ENCODE assay signal across 8 cellular contexts in genomic region chr10:97701438-97702064, GRCh38. TPM values are rescaled to one million over a fixed set of nuclear protein-coding genes. Genes with fewer than 3 reads are reported as not detected.
DNase-seq lines count a peak whose midpoint lies in the region; ATAC-seq and TF ChIP-seq lines count a peak whose summit lies in the region.

No MANE protein-coding gene starts in this region.

- WGBS in suprapubic skin: 42% methylated on average over 11 of the region's 11 CpGs

- H3K9me3 ChIP-seq in WERI-Rb-1 (ENCODE audit: severe bottlenecking) (no peaks in the 10 kb centered on the region), suprapubic skin (no peaks in the 10 kb centered on the region)

- no peak overlapping the region for H3K27ac Mint-ChIP-seq in effector memory CD8-positive, alpha-beta T cell
- no peak overlapping the region for H3K27ac Mint-ChIP-seq in mesothelial cell of epicardium

- H3K27ac ChIP-seq in WERI-Rb-1 (no peak overlapping the region), suprapubic skin (no peak overlapping the region)

- no peaks in the 10 kb centered on the region for H3K9me3 Mint-ChIP-seq in effector memory CD8-positive, alpha-beta T cell
- no peaks in the 10 kb centered on the region for H3K9me3 Mint-ChIP-seq in mesothelial cell of epicardium

- H3K4me3 Mint-ChIP-seq in effector memory CD8-positive, alpha-beta T cell: no peak overlapping the region
- no peak overlapping the region for H3K4me3 Mint-ChIP-seq in mesothelial cell of epicardium

- H3K27me3 ChIP-seq in WERI-Rb-1 (ENCODE audit: insufficient read depth, low read depth, severe bottlenecking) (no peaks in the 10 kb centered on the region), suprapubic skin (no peaks in the 10 kb centered on the region)

- ATAC-seq in HG02571 (IDR thresholded peaks at IDR 0.05; ENCODE audit: unreplicated experiment): peak; percentile 59
- peak; percentile 99 for ATAC-seq in effector memory CD8-positive, alpha-beta T cell (replicated peaks)

- peak; percentile 11 for DNase-seq in activated CD4-positive, CD25-positive, alpha-beta regulatory T cell treated with anti-CD3 and anti-CD28 coated beads, Interleukin-2, amount 50 U/mL, for 16 hours (ENCODE audit: low read depth, low spot score)
- DNase-seq in activated CD4-positive, CD25-positive, alpha-beta regulatory T cell treated with anti-CD3 and anti-CD28 coated beads, Interleukin-2, amount 50 U/mL, for 72 hours: no peak
- peak; percentile 17 for DNase-seq in NCI-H1930 (lab: John Stamatoyannopoulos, UW)
- peak; percentile 64 for DNase-seq in WERI-Rb-1
- DNase-seq in effector memory CD8-positive, alpha-beta T cell: peak; percentile 45 to 51 (median 49)
- DNase-seq in mesothelial cell of epicardium (ENCODE audit: low spot score in 2 of 2, unreplicated experiment in 2 of 2): peak in 1 of 2 experiments; percentile 54
- no peak for DNase-seq in suprapubic skin (ENCODE audit: low spot score in 2 of 2)

- peaks cover 4% of the 10 kb centered on the region for H3K4me1 ChIP-seq in suprapubic skin

- TF ChIP-seq CTCF in WERI-Rb-1 (IDR thresholded peaks at IDR 0.05; ENCODE audit: low read depth, low read length) (peak; percentile 86), mesothelial cell of epicardium (IDR thresholded peaks at IDR 0.05; ENCODE audit: unreplicated experiment) (peak; percentile 43), suprapubic skin (IDR thresholded peaks at IDR 0.05) (peak; percentile 72 to 84)

- no peaks in the 10 kb centered on the region for H3K36me3 ChIP-seq in WERI-Rb-1
- no peaks in the 10 kb centered on the region for H3K36me3 ChIP-seq in suprapubic skin

- no peak for TF ChIP-seq POLR2A in suprapubic skin (IDR thresholded peaks at IDR 0.05)

- H3K4me3 ChIP-seq in WERI-Rb-1 (ENCODE audit: low read depth, low read length) (no peak overlapping the region), suprapubic skin (no peak overlapping the region)

- TF ChIP-seq EP300 in suprapubic skin (IDR thresholded peaks at IDR 0.05): no peak

- peaks cover 0 to 23% of the 10 kb centered on the region in 2 donors for H3K27me3 Mint-ChIP-seq in effector memory CD8-positive, alpha-beta T cell
- no peaks in the 10 kb centered on the region for H3K27me3 Mint-ChIP-seq in mesothelial cell of epicardium (ENCODE audit: low read depth)

- no peaks in the 10 kb centered on the region for H3K4me1 Mint-ChIP-seq in effector memory CD8-positive, alpha-beta T cell (ENCODE audit: low read depth in 2 of 2)
- no peaks in the 10 kb centered on the region for H3K4me1 Mint-ChIP-seq in mesothelial cell of epicardium

- no peaks in the 10 kb centered on the region for H3K36me3 Mint-ChIP-seq in effector memory CD8-positive, alpha-beta T cell (ENCODE audit: insufficient read depth)
- H3K36me3 Mint-ChIP-seq in mesothelial cell of epicardium: no peaks in the 10 kb centered on the region

RNA-seq across cellular contexts. Expression of gene MARVELD1, which starts 12.0 kb away (rescaled TPM):
- total RNA-seq in mesothelial cell of epicardium (72.5 to 75.4 TPM (median 75.4 TPM) in 3 replicates), suprapubic skin (10 to 100 TPM; 25.8 to 36.7 (median 31.0) TPM)

RNA-seq across cellular contexts. Expression of gene AVPI1, which starts 14.5 kb away (rescaled TPM):
- 7.8 to 9.0 TPM (median 7.9 TPM) in 3 replicates for total RNA-seq in mesothelial cell of epicardium
- total RNA-seq in suprapubic skin: 100 to 1,000 TPM; 118 to 178 (median 142) TPM

RNA-seq across cellular contexts. Expression of gene ZFYVE27, which starts 35.4 kb away (rescaled TPM):
- total RNA-seq in mesothelial cell of epicardium: 39.6 to 40.7 TPM (median 39.9 TPM) in 3 replicates
- 10 to 100 TPM; 25.8 to 60.5 (median 39.6) TPM for total RNA-seq in suprapubic skin

Comparison
In these comparisons a context has a peak if more than half of its experiments do, and no peak if none do; other contexts are left out.
1. DNase-seq: peak in activated CD4-positive, CD25-positive, alpha-beta regulatory T cell treated with anti-CD3 and anti-CD28 coated beads, Interleukin-2, amount 50 U/mL, for 16 hours (single experiment), NCI-H1930 (2 of 2), WERI-Rb-1 (single experiment) and effector memory CD8-positive, alpha-beta T cell (3 of 3); none in activated CD4-positive, CD25-positive, alpha-beta regulatory T cell treated with anti-CD3 and anti-CD28 coated beads, Interleukin-2, amount 50 U/mL, for 72 hours (single experiment) and suprapubic skin (0 of 2).
2. RNA of gene AVPI1, which starts 14.5 kb away (total RNA-seq): 118 to 178 TPM in suprapubic skin; 7.8 to 9.0 TPM in mesothelial cell of epicardium; every median in the first group is over 10 times any median in the second.
3. Peak in every context shown above with its lines, with median percentiles within 50 percentile points of each other: CTCF ChIP-seq.